Comparison of ENCODE assay signal across 8 cellular contexts in genomic region chr11:67266424-67267187, GRCh38. TPM values are rescaled to one million over a fixed set of nuclear protein-coding genes. Genes with fewer than 3 reads are reported as not detected.
DNase-seq lines count a peak whose midpoint lies in the region; ATAC-seq and TF ChIP-seq lines count a peak whose summit lies in the region.

GRK2 (plus strand) TSS chr11:67266473; CDS start chr11:67266700, 227 bp downstream.

- H3K27me3 ChIP-seq in Loucy (ENCODE audit: insufficient read depth, low read length, poor library complexity, severe bottlenecking) (no peaks in the 10 kb centered on the region), esophagus (ENCODE audit: control insufficient read depth in 1 of 2, insufficient read depth in 2 of 2, low read length in 2 of 2) (no peaks in the 10 kb centered on the region), muscle layer of duodenum (ENCODE audit: low read depth, low read length) (no peaks in the 10 kb centered on the region), aorta (ENCODE audit: control insufficient read depth in 1 of 2, insufficient read depth in 2 of 2, low read length in 1 of 2) (no peaks in the 10 kb centered on the region)

- H3K9ac ChIP-seq in Loucy (ENCODE audit: low read depth, low read length, poor library complexity, severe bottlenecking): peak within 1 kb of the TSS; percentile 94

- CTCF ChIA-PET in AG04449 (lab: Yijun Ruan, JAX): interaction anchor here (0.6 to 11.9 kb wide), 22 partner anchors 9 to 212 kb away, joined by 3 to 295 read pairs (median 4); partner anchors contain the start of gene ANKRD13D

- peaks cover 43% of the 10 kb centered on the region for H3K4me1 ChIP-seq in Loucy (ENCODE audit: insufficient read depth, low read length, poor library complexity, severe bottlenecking)
- peaks cover 23 to 57% of the 10 kb centered on the region in 2 donors for H3K4me1 ChIP-seq in esophagus (ENCODE audit: control insufficient read depth in 2 of 2, insufficient read depth in 2 of 2, low read length in 1 of 2)
- peaks cover 35 to 68% of the 10 kb centered on the region in 2 donors for H3K4me1 ChIP-seq in muscle layer of duodenum (ENCODE audit: control insufficient read depth in 1 of 2, insufficient read depth in 2 of 2, low read length in 2 of 2)
- H3K4me1 ChIP-seq in aorta (ENCODE audit: control insufficient read depth in 1 of 2, insufficient read depth in 2 of 2, low read length in 2 of 2): no peaks in the 10 kb centered on the region

- H3K9me3 ChIP-seq in Loucy (ENCODE audit: insufficient read depth, low read depth, low read length): no peaks in the 10 kb centered on the region
- H3K9me3 ChIP-seq in esophagus (ENCODE audit: control insufficient read depth in 2 of 2, insufficient read depth in 1 of 2, low read depth in 1 of 2, low read length in 1 of 2): no peaks in the 10 kb centered on the region
- no peaks in the 10 kb centered on the region for H3K9me3 ChIP-seq in muscle layer of duodenum (ENCODE audit: control insufficient read depth in 1 of 2, low read length in 2 of 2)
- H3K9me3 ChIP-seq in aorta (ENCODE audit: control insufficient read depth, low read length): no peaks in the 10 kb centered on the region

- intact Hi-C loops in aorta (cut with DNase I): loop anchor here in 1 of 2 donors (1.0 kb wide), 1 partner anchor 51 kb away; no protein-coding TSS in a partner anchor

- no peaks in the 10 kb centered on the region for H3K36me3 ChIP-seq in Loucy (ENCODE audit: insufficient read depth, low read length)
- H3K36me3 ChIP-seq in esophagus (ENCODE audit: control insufficient read depth in 2 of 2, insufficient read depth in 2 of 2, low read length in 1 of 2): peaks cover 0 to 21% of the 10 kb centered on the region in 2 donors
- H3K36me3 ChIP-seq in muscle layer of duodenum (ENCODE audit: control insufficient read depth in 1 of 2, insufficient read depth in 2 of 2, low read length in 2 of 2): no peaks in the 10 kb centered on the region
- H3K36me3 ChIP-seq in aorta (ENCODE audit: control insufficient read depth in 1 of 2, insufficient read depth in 2 of 2, low read length in 1 of 2): no peaks in the 10 kb centered on the region

- no peak for ATAC-seq in aorta (ENCODE audit: low FRiP score)

- H3F3A ChIP-seq in Loucy (ENCODE audit: low read depth): peaks cover 13% of the 10 kb centered on the region

- peak within 1 kb of the TSS; percentile 20; the same call in 1 of the 2 replicates for H2AFZ ChIP-seq in Loucy (ENCODE audit: low read length)

- peak within 1 kb of the TSS; percentile 97 for H3K4me2 ChIP-seq in Loucy (ENCODE audit: low read depth, low read length, poor library complexity, severe bottlenecking)

- H3K9me2 ChIP-seq in Loucy (replicated peaks; ENCODE audit: low read depth, low read length): no peaks in the 10 kb centered on the region

- H4K20me1 ChIP-seq in Loucy (ENCODE audit: insufficient read depth, low read length, poor library complexity, severe bottlenecking): peaks cover 38% of the 10 kb centered on the region

- peak; percentile 47 for TF ChIP-seq POLR2A in GM15510 (IDR thresholded peaks at IDR 0.05; ENCODE audit: borderline replicate concordance, extremely low read depth, insufficient read length)

- H3K27ac ChIP-seq in esophagus (ENCODE audit: low read depth in 2 of 2, low read length in 1 of 2) (peak within 1 kb of the TSS; percentile 88 to 91), muscle layer of duodenum (ENCODE audit: low read length) (peak within 1 kb of the TSS; percentile 84), aorta (ENCODE audit: low read depth in 1 of 2, low read length in 2 of 2) (peak within 1 kb of the TSS in 1 of 2 donors; percentile 58)

- peaks cover 51% of the 10 kb centered on the region for H3K79me2 ChIP-seq in Loucy (ENCODE audit: insufficient read depth, low read length)

- DNase-seq in AG04449 (ENCODE audit: low read depth, low spot score): no peak
- peak; percentile 62 for DNase-seq in UCSD-AML1 (lab: John Stamatoyannopoulos, UW; ENCODE audit: unreplicated experiment)
- DNase-seq in aorta: peak; percentile 75 to 85
- DNase-seq in NCI-H187 treated with DMSO at 0.1 percent for 48 hours (lab: John Stamatoyannopoulos, UW): no peak

- POLR2A ChIA-PET in AG04449 (lab: Yijun Ruan, JAX): no interaction called here

- 0 to 1% methylated on average over 36 to 110 of the region's 110 CpGs for WGBS in esophagus, 2 donors
- WGBS in aorta, 2 donors: 0 to 1% methylated on average over 41 to 110 of the region's 110 CpGs

- H3K4me3 ChIP-seq in AG04449 (ENCODE audit: low read depth, low read length): peak within 1 kb of the TSS; percentile 80
- peak within 1 kb of the TSS; percentile 90 for H3K4me3 ChIP-seq in Loucy (ENCODE audit: low read length, poor library complexity, severe bottlenecking)
- peak within 1 kb of the TSS; percentile 61 to 90 for H3K4me3 ChIP-seq in esophagus (ENCODE audit: low read depth in 1 of 2, low read length in 2 of 2)
- peak within 1 kb of the TSS; percentile 78 to 86 for H3K4me3 ChIP-seq in muscle layer of duodenum (ENCODE audit: low read depth in 1 of 2, low read length in 2 of 2)
- peak within 1 kb of the TSS; percentile 75 to 81 for H3K4me3 ChIP-seq in aorta (ENCODE audit: low read length in 2 of 2)

- TF ChIP-seq CTCF in AG04449 (IDR thresholded peaks at IDR 0.05; ENCODE audit: insufficient read depth, low read length, missing control alignments) (no peak), Loucy (conservative IDR thresholded peaks at IDR 0.05; ENCODE audit: low read length) (no peak)

RNA-seq across cellular contexts. Expression of gene GRK2, which starts in this region (rescaled TPM):
- 10 to 100 TPM; 62.4 to 74.2 TPM for polyA plus RNA-seq in esophagus
- total RNA-seq in aorta: 10 to 100 TPM; 53.8 to 77.6 TPM
- polyA plus RNA-seq in aorta: 10 to 100 TPM; 29.3 to 53.6 TPM

Comparison
In these comparisons a context has a peak if more than half of its experiments do, and no peak if none do; other contexts are left out.
1. DNase-seq: peak in UCSD-AML1 (single experiment) and aorta (2 of 2); none in AG04449 (single experiment) and NCI-H187 treated with DMSO at 0.1 percent for 48 hours (single experiment).
2. Peak in every context shown above with its lines, with median percentiles within 50 percentile points of each other: H3K4me3 ChIP-seq.